1 cellular context compared by ENCODE assay signal in the genomic region with DNA sequence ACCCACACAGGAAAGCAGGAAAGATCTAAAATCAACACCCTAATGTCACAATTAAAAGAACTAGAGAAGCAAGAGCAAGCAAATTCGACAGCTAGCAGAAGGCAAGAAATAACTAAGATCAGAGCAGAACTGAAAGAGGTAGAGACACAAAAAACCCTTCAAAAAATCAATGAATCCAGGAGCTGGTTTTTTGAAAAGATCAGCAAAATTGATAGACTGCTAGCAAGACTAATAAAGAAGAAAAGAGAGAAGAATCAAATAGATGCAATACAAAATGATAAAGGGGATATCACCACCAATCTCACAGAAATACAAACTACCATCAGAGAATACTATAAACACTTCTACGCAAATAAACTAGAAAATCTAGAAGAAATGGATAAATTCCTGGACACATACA. TPM values are rescaled to one million over a fixed set of nuclear protein-coding genes. Genes with fewer than 3 reads are reported as not detected.
"Had no signal": no experiment of that assay in that cellular context is flagged by ENCODE, and none has a peak within 500 bp of the region (broad histone marks: within the 10 kb centered on the region; RNA-seq: fewer than 3 reads in every experiment).

No MANE protein-coding gene starts in this region.

RNA-seq across cellular contexts. Expression of gene GDF7, which starts 47.5 kb away (rescaled TPM):
- total RNA-seq: HT-29 had no signal
